8 cellular contexts compared by ENCODE assay signal in genomic region chr6:25652007-25652515, GRCh38. TPM values are rescaled to one million over a fixed set of nuclear protein-coding genes. Genes with fewer than 3 reads are reported as not detected.
A peak's percentile ranks its signal among the peaks of the same experiment; 100 is the strongest.
DNase-seq lines count a peak whose midpoint lies in the region; ATAC-seq lines count a peak whose summit lies in the region.

Gene SCGN (plus strand): TSS chr6:25652215. CDS start chr6:25652404, 189 bp downstream.

- ATAC-seq in HG03135 (IDR thresholded peaks at IDR 0.05; ENCODE audit: unreplicated experiment) (no peak), HG03342 (IDR thresholded peaks at IDR 0.05; ENCODE audit: unreplicated experiment) (no peak)

- peak; percentile 13 for DNase-seq in A172 (ENCODE audit: low spot score)
- peak; percentile 18 for DNase-seq in HCEC 1CT
- peak; percentile 4 for DNase-seq in T follicular helper cell (ENCODE audit: low read depth)
- DNase-seq in cerebellar cortex (ENCODE audit: low spot score), result peak; percentile 43
- DNase-seq in kidney tubule cell (ENCODE audit: low spot score), result peak; percentile 70
- DNase-seq in stimulated activated CD4-positive, alpha-beta T cell treated with anti-CD3 and anti-CD28 coated beads, Interleukin-2, amount 100 ng/mL, for 48 hours, result peak; percentile 44 to 45

RNA-seq across cellular contexts. Expression of gene SCGN, which starts in this region (rescaled TPM):
- total RNA-seq in A172 (2014; rRNA removed; shearing (Covaris generic)), result not detected in 2 replicates

Comparison
In these comparisons a context has a peak if more than half of its experiments do, and no peak if none do; other contexts are left out.
1. Peak in DNase-seq in A172; RNA of the gene not detected or under 1 TPM.
2. DNase-seq: peak in every context shown above with its lines; median percentile 70 in kidney tubule cell; 44 in stimulated activated CD4-positive, alpha-beta T cell treated with anti-CD3 and anti-CD28 coated beads, Interleukin-2, amount 100 ng/mL, for 48 hours; 43 in cerebellar cortex; 18 in HCEC 1CT; 13 in A172; 4 in T follicular helper cell.